Comparison of ENCODE assay signal across 11 cellular contexts in genomic region chr10:5443429-5443828, GRCh38. TPM values are rescaled to one million over a fixed set of nuclear protein-coding genes. Genes with fewer than 3 reads are reported as not detected.
A peak's percentile ranks its signal among the peaks of the same experiment; 100 is the strongest.
DNase-seq lines count a peak whose midpoint lies in the region; ATAC-seq and TF ChIP-seq lines count a peak whose summit lies in the region.
"Had no signal": no experiment of that assay in that cellular context is flagged by ENCODE, and none has a peak within 500 bp of the region (broad histone marks: within the 10 kb centered on the region; RNA-seq: fewer than 3 reads in every experiment).

No MANE protein-coding gene starts in this region.

- no peak overlapping the region for H3K4me3 ChIP-seq in testis
- H3K4me3 ChIP-seq: psoas muscle had no signal

- H3K36me3 Mint-ChIP-seq in activated B cell treated with CpG ODN at 0.5 μM for 24 hours (ENCODE audit: low read depth) (no peaks in the 10 kb centered on the region), progenitor cell of endocrine pancreas (ENCODE audit: insufficient read depth) (no peaks in the 10 kb centered on the region)

- H3K4me3 Mint-ChIP-seq in activated B cell treated with CpG ODN at 0.5 μM for 24 hours (peak overlapping the region; percentile 48), progenitor cell of endocrine pancreas (ENCODE audit: low read depth) (no peak overlapping the region)

- TF ChIP-seq CTCF in activated B cell treated with CpG ODN at 0.5 μM for 24 hours (IDR thresholded peaks at IDR 0.05) (no peak), testis (IDR thresholded peaks at IDR 0.05) (no peak), progenitor cell of endocrine pancreas (IDR thresholded peaks at IDR 0.05; ENCODE audit: unreplicated experiment) (no peak)

- no peak for TF ChIP-seq POLR2A in testis (IDR thresholded peaks at IDR 0.05)

- CTCF ChIA-PET in activated B cell treated with CpG ODN at 0.5 μM for 24 hours (lab: Charles Lee), result interaction anchor here (0.7 to 10.7 kb wide), 4 partner anchors 176 to 605 kb away, joined by 3 to 431 read pairs (median 3); no protein-coding TSS in a partner anchor

- DNase-seq in activated B cell treated with CpG ODN at 0.5 μM for 24 hours (no peak), LoVo (ENCODE audit: low spot score) (no peak), testis (no peak), progenitor cell of endocrine pancreas (ENCODE audit: low spot score, unreplicated experiment) (no peak), HPDE6-E6E7 (ENCODE audit: extremely low spot score) (no peak)
- DNase-seq: activated naive CD4-positive, alpha-beta T cell treated with anti-CD3 and anti-CD28 coated beads, Interleukin-2, amount 50 U/mL, for 16 hours; psoas muscle had no signal

- no peaks in the 10 kb centered on the region for H3K27me3 Mint-ChIP-seq in activated B cell treated with CpG ODN at 0.5 μM for 24 hours
- H3K27me3 Mint-ChIP-seq in progenitor cell of endocrine pancreas, result no peaks in the 10 kb centered on the region

- peaks cover 5% of the 10 kb centered on the region for H3K4me1 ChIP-seq in testis

- H3K27ac ChIP-seq in testis, result no peak overlapping the region
- H3K27ac ChIP-seq: psoas muscle had no signal

- POLR2A ChIA-PET in activated B cell treated with CpG ODN at 0.5 μM for 24 hours (lab: Charles Lee), result interaction anchor here (0.5 to 1.4 kb wide), 2 partner anchors 179 to 418 kb away, joined by 6 to 8 read pairs; no protein-coding TSS in a partner anchor

- H3K27me3 ChIP-seq in testis, result no peaks in the 10 kb centered on the region

- no peaks in the 10 kb centered on the region for H3K9me3 ChIP-seq in testis
- H3K9me3 ChIP-seq: psoas muscle had no signal

- WGBS in testis, 2 donors, result 95 to 100% methylated on average over 1 of the region's 1 CpG

- H3K36me3 ChIP-seq in testis (ENCODE audit: low read depth, missing control alignments), result no peaks in the 10 kb centered on the region

- ATAC-seq in GM18519 (IDR thresholded peaks at IDR 0.05; ENCODE audit: low FRiP score, unreplicated experiment), result peak; percentile 57
- peak; percentile 81 for ATAC-seq in GM21360 (IDR thresholded peaks at IDR 0.05; ENCODE audit: unreplicated experiment)
- ATAC-seq in HG03066 (IDR thresholded peaks at IDR 0.05; ENCODE audit: low read depth, unreplicated experiment), result peak; percentile 67
- peak; percentile 49 for ATAC-seq in activated B cell treated with CpG ODN at 0.5 μM for 24 hours (ENCODE audit: low read depth)
- ATAC-seq: psoas muscle had no signal

- intact Hi-C loops in activated B cell treated with CpG ODN at 0.5 μM for 24 hours (cut with micrococcal nuclease), result loop anchor here (2.0 to 10.0 kb wide), 5 partner anchors 139 to 711 kb away; partner anchors contain the start of gene IL15RA
- intact Hi-C loops in testis (cut with DNase I; ENCODE audit: low total_unique reads), result loop anchor here (5.0 kb wide), 1 partner anchor 179 kb away; no protein-coding TSS in a partner anchor

- H3K4me1 Mint-ChIP-seq in activated B cell treated with CpG ODN at 0.5 μM for 24 hours, result peaks cover 47% of the 10 kb centered on the region
- H3K4me1 Mint-ChIP-seq in progenitor cell of endocrine pancreas (ENCODE audit: low read depth), result peaks cover 20% of the 10 kb centered on the region

- no peaks in the 10 kb centered on the region for H3K9me3 Mint-ChIP-seq in activated B cell treated with CpG ODN at 0.5 μM for 24 hours
- H3K9me3 Mint-ChIP-seq in progenitor cell of endocrine pancreas (ENCODE audit: low read depth), result no peaks in the 10 kb centered on the region

- H3K27ac Mint-ChIP-seq in activated B cell treated with CpG ODN at 0.5 μM for 24 hours, result peak overlapping the region; percentile 62
- H3K27ac Mint-ChIP-seq in progenitor cell of endocrine pancreas, result no peak overlapping the region

RNA-seq across cellular contexts. Expression of gene NET1, which starts 31.1 kb away (rescaled TPM):
- 19.0 and 22.5 TPM in 2 replicates for total RNA-seq in activated B cell treated with CpG ODN at 0.5 μM for 24 hours
- total RNA-seq in testis, result 10 to 100 TPM; 39.9 to 40.7 TPM
- 29.7 TPM for polyA plus RNA-seq in testis (ENCODE audit: insufficient read depth, low read depth, low replicate concordance)
- 97.5 and 103 TPM in 2 replicates for total RNA-seq in progenitor cell of endocrine pancreas

RNA-seq across cellular contexts. Expression of gene TUBAL3, which starts 38.8 kb away (rescaled TPM):
- total RNA-seq in activated B cell treated with CpG ODN at 0.5 μM for 24 hours, result not detected in 2 replicates
- total RNA-seq in testis, result 1 to 10 TPM in 1 of 2 donors, under 1 TPM in 1; 0.93 to 2.5 TPM
- polyA plus RNA-seq in testis (ENCODE audit: insufficient read depth, low read depth, low replicate concordance), result 5.3 TPM
- total RNA-seq in progenitor cell of endocrine pancreas, result not detected in 2 replicates
- total RNA-seq: T-helper 2 cell treated with Interferon-gamma antibody and Interleukin-4, amounts not matched to agents 100 ng/mL and 5 ng/mL, for 36 hours had no signal

RNA-seq across cellular contexts. Expression of gene CALML5, which starts 55.9 kb away (rescaled TPM):
- not detected in 2 replicates for total RNA-seq in activated B cell treated with CpG ODN at 0.5 μM for 24 hours
- total RNA-seq in testis, result under 1 TPM in 1 of 2 donors, not detected in 1; 0.50 TPM
- polyA plus RNA-seq in testis (ENCODE audit: insufficient read depth, low read depth, low replicate concordance), result not detected
- not detected in 2 replicates for total RNA-seq in progenitor cell of endocrine pancreas
- total RNA-seq: psoas muscle; T-helper 2 cell treated with Interferon-gamma antibody and Interleukin-4, amounts not matched to agents 100 ng/mL and 5 ng/mL, for 36 hours had no signal
- polyA plus RNA-seq: psoas muscle had no signal
